Comparison of ENCODE assay signal across 1 cellular context in the genomic region with DNA sequence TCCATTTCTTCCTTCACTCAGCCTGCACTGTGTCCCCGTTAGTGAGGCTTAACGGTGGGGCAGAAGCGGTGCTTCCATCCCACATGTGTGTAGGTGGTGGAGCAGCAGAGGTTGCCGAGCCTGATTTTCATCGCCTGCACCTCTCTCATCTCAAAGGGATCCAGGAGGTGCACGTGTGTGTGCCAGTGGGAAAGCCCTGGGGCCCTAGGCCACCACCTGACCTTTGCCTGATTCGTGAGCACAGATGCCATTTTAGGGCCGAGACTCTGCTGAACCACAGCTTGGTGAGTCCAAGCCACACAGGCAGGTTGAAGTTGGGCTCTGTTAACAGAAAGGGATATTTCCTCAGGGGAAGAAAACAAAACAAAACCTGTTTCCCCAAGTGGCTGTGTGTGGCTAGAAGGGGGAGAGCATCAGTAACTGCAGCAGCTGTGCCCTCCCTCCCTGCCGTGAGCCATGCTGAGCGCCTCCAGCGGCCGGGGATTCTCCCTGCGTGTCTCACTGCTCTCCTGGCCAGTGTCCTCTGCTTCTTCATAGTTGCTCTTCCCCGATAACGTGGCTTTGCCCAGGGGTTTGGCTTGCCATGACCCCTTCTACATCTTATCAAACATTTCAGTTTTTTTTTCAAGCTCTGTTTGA.
TF ChIP-seq lines count a peak whose summit lies in the region.

No MANE protein-coding gene starts in this region.

TF ChIP-seq in WTC11, 78 proteins besides CTCF, POLR2A, EP300 and RAD21 (continued from another document):
- TF ChIP-seq SOX15 (CRISPR knock-in tag; IDR thresholded peaks at IDR 0.05) = no peak
- no peak for TF ChIP-seq GABPB1 (CRISPR knock-in tag; IDR thresholded peaks at IDR 0.05)
- TF ChIP-seq GRHL2 (CRISPR knock-in tag; IDR thresholded peaks at IDR 0.05; ENCODE audit: insufficient replicate concordance, severe bottlenecking) = no peak
- TF ChIP-seq, protein P1, sequence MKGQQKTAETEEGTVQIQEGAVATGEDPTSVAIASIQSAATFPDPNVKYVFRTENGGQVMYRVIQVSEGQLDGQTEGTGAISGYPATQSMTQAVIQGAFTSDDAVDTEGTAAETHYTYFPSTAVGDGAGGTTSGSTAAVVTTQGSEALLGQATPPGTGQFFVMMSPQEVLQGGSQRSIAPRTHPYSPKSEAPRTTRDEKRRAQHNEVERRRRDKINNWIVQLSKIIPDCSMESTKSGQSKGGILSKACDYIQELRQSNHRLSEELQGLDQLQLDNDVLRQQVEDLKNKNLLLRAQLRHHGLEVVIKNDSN (CRISPR knock-in tag; IDR thresholded peaks at IDR 0.05) = no peak
- TF ChIP-seq NFE2L1 (CRISPR knock-in tag; IDR thresholded peaks at IDR 0.05) = no peak
- no peak for TF ChIP-seq TCF7 (CRISPR knock-in tag; IDR thresholded peaks at IDR 0.05; ENCODE audit: low read depth)
